13 cellular contexts compared by ENCODE assay signal in the genomic region with DNA sequence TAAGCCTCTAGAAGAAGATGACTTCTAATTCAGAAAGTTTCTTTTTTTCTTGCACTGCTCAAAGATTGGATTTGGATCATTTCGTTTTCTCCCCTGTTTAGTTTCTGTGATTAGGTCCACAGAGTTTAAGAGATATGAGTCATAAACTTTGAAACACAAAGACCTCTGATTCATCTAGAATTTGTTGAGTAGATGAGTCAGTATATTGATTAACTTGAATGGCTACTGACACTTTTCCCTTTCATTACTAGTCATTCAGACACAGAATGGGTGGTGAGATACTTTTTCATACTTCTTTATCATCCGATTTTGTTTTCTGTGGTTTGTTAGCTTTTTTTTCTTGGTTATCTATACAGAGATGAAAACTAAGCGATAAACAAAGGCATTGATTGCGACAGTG. TPM values are rescaled to one million over a fixed set of nuclear protein-coding genes. Genes with fewer than 3 reads are reported as not detected.
A peak's percentile ranks its signal among the peaks of the same experiment; 100 is the strongest.
DNase-seq lines count a peak whose midpoint lies in the region; ATAC-seq and TF ChIP-seq lines count a peak whose summit lies in the region.
"Had no signal": no experiment of that assay in that cellular context is flagged by ENCODE, and none has a peak within 500 bp of the region (broad histone marks: within the 10 kb centered on the region; RNA-seq: fewer than 3 reads in every experiment).

No MANE protein-coding gene starts in this region.

- no peak for DNase-seq in activated T-cell treated with anti-CD3 and anti-CD28 coated beads, Interleukin-2, amount 50 U/mL, for 4 hours
- DNase-seq in activated T-cell treated with anti-CD3 and anti-CD28 coated beads, Interleukin-2, amount 50 U/mL, for 1 hour = no peak
- no peak for DNase-seq in stimulated activated naive B cell treated with anti-CD40 and anti-IgM and Interleukin-4, amounts not matched to agents 10 μg/mL and 1 μg/mL and 100 μg/mL, for 72 hours
- DNase-seq in GM10266 (ENCODE audit: extremely low spot score) (no peak), cerebellum (ENCODE audit: low spot score) (no peak), NCI-H1694 (lab: John Stamatoyannopoulos, UW) (no peak)
- DNase-seq: ACHN; activated naive CD8-positive, alpha-beta T cell treated with anti-CD3 and anti-CD28 coated beads, Interleukin-2, amount 10 ng/mL, durations not matched to agents 7 days and 5 days; EL; PC-9 had no signal

- no peaks in the 10 kb centered on the region for H3K27me3 Mint-ChIP-seq in activated T-cell treated with anti-CD3 and anti-CD28 coated beads, Interleukin-2, amount 50 U/mL, for 4 hours (ENCODE audit: low read depth)
- H3K27me3 Mint-ChIP-seq in stimulated activated naive B cell treated with anti-CD40 and anti-IgM and Interleukin-4, amounts not matched to agents 10 μg/mL and 1 μg/mL and 100 μg/mL, for 72 hours = no peaks in the 10 kb centered on the region
- H3K27me3 Mint-ChIP-seq: activated naive CD8-positive, alpha-beta T cell treated with anti-CD3 and anti-CD28 coated beads, Interleukin-2, amount 10 ng/mL, durations not matched to agents 7 days and 5 days had no signal

- TF ChIP-seq CTCF in GM10266 (IDR thresholded peaks at IDR 0.05; ENCODE audit: control insufficient read depth, insufficient read depth, low read depth, missing control alignments) = no peak

- no peaks in the 10 kb centered on the region for H3K9me3 Mint-ChIP-seq in activated T-cell treated with anti-CD3 and anti-CD28 coated beads, Interleukin-2, amount 50 U/mL, for 4 hours
- no peaks in the 10 kb centered on the region for H3K9me3 Mint-ChIP-seq in stimulated activated naive B cell treated with anti-CD40 and anti-IgM and Interleukin-4, amounts not matched to agents 10 μg/mL and 1 μg/mL and 100 μg/mL, for 72 hours

- H3K4me1 Mint-ChIP-seq in activated T-cell treated with anti-CD3 and anti-CD28 coated beads, Interleukin-2, amount 50 U/mL, for 4 hours (ENCODE audit: low read depth) = peaks cover 7% of the 10 kb centered on the region
- H3K4me1 Mint-ChIP-seq in stimulated activated naive B cell treated with anti-CD40 and anti-IgM and Interleukin-4, amounts not matched to agents 10 μg/mL and 1 μg/mL and 100 μg/mL, for 72 hours = peaks cover 0 to 7% of the 10 kb centered on the region in 2 donors
- H3K4me1 Mint-ChIP-seq: activated naive CD8-positive, alpha-beta T cell treated with anti-CD3 and anti-CD28 coated beads, Interleukin-2, amount 10 ng/mL, durations not matched to agents 7 days and 5 days had no signal

- H3K4me3 Mint-ChIP-seq in activated T-cell treated with anti-CD3 and anti-CD28 coated beads, Interleukin-2, amount 50 U/mL, for 4 hours = no peak overlapping the region
- no peak overlapping the region for H3K4me3 Mint-ChIP-seq in stimulated activated naive B cell treated with anti-CD40 and anti-IgM and Interleukin-4, amounts not matched to agents 10 μg/mL and 1 μg/mL and 100 μg/mL, for 72 hours
- H3K4me3 Mint-ChIP-seq: activated naive CD8-positive, alpha-beta T cell treated with anti-CD3 and anti-CD28 coated beads, Interleukin-2, amount 10 ng/mL, durations not matched to agents 7 days and 5 days had no signal

- no peak overlapping the region for H3K27ac Mint-ChIP-seq in stimulated activated naive B cell treated with anti-CD40 and anti-IgM and Interleukin-4, amounts not matched to agents 10 μg/mL and 1 μg/mL and 100 μg/mL, for 72 hours
- H3K27ac Mint-ChIP-seq: activated naive CD8-positive, alpha-beta T cell treated with anti-CD3 and anti-CD28 coated beads, Interleukin-2, amount 10 ng/mL, durations not matched to agents 7 days and 5 days had no signal

- no peaks in the 10 kb centered on the region for H3K36me3 Mint-ChIP-seq in activated T-cell treated with anti-CD3 and anti-CD28 coated beads, Interleukin-2, amount 50 U/mL, for 4 hours (ENCODE audit: insufficient read depth)
- no peaks in the 10 kb centered on the region for H3K36me3 Mint-ChIP-seq in stimulated activated naive B cell treated with anti-CD40 and anti-IgM and Interleukin-4, amounts not matched to agents 10 μg/mL and 1 μg/mL and 100 μg/mL, for 72 hours

- peak; percentile 86 to 89 for ATAC-seq in activated T-cell treated with anti-CD3 and anti-CD28 coated beads, Interleukin-2, amount 50 U/mL, for 4 hours
- peak; percentile 98 for ATAC-seq in HG02610 (IDR thresholded peaks at IDR 0.05; ENCODE audit: unreplicated experiment)
- peak; percentile 93 for ATAC-seq in HG03460 (IDR thresholded peaks at IDR 0.05; ENCODE audit: unreplicated experiment)
- peak; percentile 68 to 85 for ATAC-seq in stimulated activated naive B cell treated with anti-CD40 and anti-IgM and Interleukin-4, amounts not matched to agents 10 μg/mL and 1 μg/mL and 100 μg/mL, for 72 hours (replicated peaks)
- ATAC-seq: HCT116 had no signal

RNA-seq across cellular contexts. Expression of gene AFF2, which starts 34.1 kb away (rescaled TPM):
- 1 to 10 TPM; 4.9 to 7.0 (median 5.8) TPM for total RNA-seq in activated T-cell treated with anti-CD3 and anti-CD28 coated beads, Interleukin-2, amount 50 U/mL, for 4 hours
- 139 TPM for total RNA-seq in cerebellum
- total RNA-seq: PC-9 had no signal

Comparison
In these comparisons a context has a peak if more than half of its experiments do, and no peak if none do; other contexts are left out.
1. RNA of gene AFF2, which starts 34.1 kb away (total RNA-seq): 139 TPM in cerebellum (single experiment); 4.9 to 7.0 TPM in activated T-cell treated with anti-CD3 and anti-CD28 coated beads, Interleukin-2, amount 50 U/mL, for 4 hours; every median in the first group is over 10 times any median in the second.
2. Peak in every context shown above with its lines, with median percentiles within 50 percentile points of each other: ATAC-seq.